ENCODE assay signal across 12 cellular contexts in genomic region chr4:119348169-119348568, GRCh38. TPM values are rescaled to one million over a fixed set of nuclear protein-coding genes. Genes with fewer than 3 reads are reported as not detected.
DNase-seq lines count a peak whose midpoint lies in the region; ATAC-seq and TF ChIP-seq lines count a peak whose summit lies in the region.
"Not testable (repeated sequence)": the region's sequence is repeated elsewhere in the genome, so short reads cannot be mapped to it uniquely, and the experiment has no call there.
"Had no signal": no experiment of that assay in that cellular context is flagged by ENCODE, and none has a peak within 500 bp of the region (broad histone marks: within the 10 kb centered on the region; RNA-seq: fewer than 3 reads in every experiment).

No MANE protein-coding gene starts in this region.

- not testable (repeated sequence) for H3K4me1 Mint-ChIP-seq in activated CD4-positive, alpha-beta T cell treated with anti-CD3 and anti-CD28 coated beads for 36 hours; activated T-helper 17 cell treated with anti-CD3 and anti-CD28 coated beads, Interleukin-2, amount 50 U/mL, for 72 hours; stimulated activated naive CD8-positive, alpha-beta T cell treated with anti-CD3 and anti-CD28 coated beads, Interleukin-15, amount 100 ng/mL, for 72 hours
- peaks cover 15% of the 10 kb centered on the region for H3K4me1 Mint-ChIP-seq in osteocyte (ENCODE audit: unreplicated experiment)

- not testable (repeated sequence) for H3K4me3 Mint-ChIP-seq in activated CD4-positive, alpha-beta T cell treated with anti-CD3 and anti-CD28 coated beads for 36 hours; activated T-helper 17 cell treated with anti-CD3 and anti-CD28 coated beads, Interleukin-2, amount 50 U/mL, for 72 hours; osteocyte (ENCODE audit: unreplicated experiment); stimulated activated naive CD8-positive, alpha-beta T cell treated with anti-CD3 and anti-CD28 coated beads, Interleukin-15, amount 100 ng/mL, for 72 hours

- TF ChIP-seq CTCF in osteocyte (IDR thresholded peaks at IDR 0.05): not testable (repeated sequence)

- not testable (repeated sequence) for H3K9me3 Mint-ChIP-seq in activated CD4-positive, alpha-beta T cell treated with anti-CD3 and anti-CD28 coated beads for 36 hours (ENCODE audit: low read depth); activated T-helper 17 cell treated with anti-CD3 and anti-CD28 coated beads, Interleukin-2, amount 50 U/mL, for 72 hours; osteocyte (ENCODE audit: unreplicated experiment); stimulated activated naive CD8-positive, alpha-beta T cell treated with anti-CD3 and anti-CD28 coated beads, Interleukin-15, amount 100 ng/mL, for 72 hours

- not testable (repeated sequence) for H3K27me3 Mint-ChIP-seq in activated CD4-positive, alpha-beta T cell treated with anti-CD3 and anti-CD28 coated beads for 36 hours; activated T-helper 17 cell treated with anti-CD3 and anti-CD28 coated beads, Interleukin-2, amount 50 U/mL, for 72 hours; osteocyte (ENCODE audit: unreplicated experiment); stimulated activated naive CD8-positive, alpha-beta T cell treated with anti-CD3 and anti-CD28 coated beads, Interleukin-15, amount 100 ng/mL, for 72 hours

- not testable (repeated sequence) for H3K36me3 Mint-ChIP-seq in activated CD4-positive, alpha-beta T cell treated with anti-CD3 and anti-CD28 coated beads for 36 hours (ENCODE audit: low read depth); activated T-helper 17 cell treated with anti-CD3 and anti-CD28 coated beads, Interleukin-2, amount 50 U/mL, for 72 hours (ENCODE audit: low read depth); osteocyte (ENCODE audit: unreplicated experiment)

- DNase-seq in activated CD4-positive, alpha-beta T cell treated with anti-CD3 and anti-CD28 coated beads for 36 hours; osteocyte (ENCODE audit: extremely low spot score, unreplicated experiment); stimulated activated naive CD8-positive, alpha-beta T cell treated with anti-CD3 and anti-CD28 coated beads, Interleukin-15, amount 100 ng/mL, for 72 hours: not testable (repeated sequence)

- intact Hi-C loops in activated CD4-positive, alpha-beta T cell treated with anti-CD3 and anti-CD28 coated beads for 36 hours (cut with DNase I, micrococcal nuclease): not testable (repeated sequence)

- peak; percentile 41 for ATAC-seq in HG03442 (IDR thresholded peaks at IDR 0.05; ENCODE audit: unreplicated experiment)
- peak; percentile 71 for ATAC-seq in activated CD4-positive, alpha-beta T cell treated with anti-CD3 and anti-CD28 coated beads for 36 hours
- peak; percentile 96 for ATAC-seq in activated T-helper 17 cell treated with anti-CD3 and anti-CD28 coated beads, Interleukin-2, amount 50 U/mL, for 72 hours (replicated peaks)
- peak; percentile 92 for ATAC-seq in esophagus mucosa
- ATAC-seq in stimulated activated naive CD8-positive, alpha-beta T cell treated with anti-CD3 and anti-CD28 coated beads, Interleukin-15, amount 100 ng/mL, for 72 hours: peak; percentile 95

- CTCF ChIA-PET in activated CD4-positive, alpha-beta T cell treated with anti-CD3 and anti-CD28 coated beads for 36 hours (lab: Charles Lee): not testable (repeated sequence)

- not testable (repeated sequence) for H3K27ac Mint-ChIP-seq in activated CD4-positive, alpha-beta T cell treated with anti-CD3 and anti-CD28 coated beads for 36 hours; activated T-helper 17 cell treated with anti-CD3 and anti-CD28 coated beads, Interleukin-2, amount 50 U/mL, for 72 hours; stimulated activated naive CD8-positive, alpha-beta T cell treated with anti-CD3 and anti-CD28 coated beads, Interleukin-15, amount 100 ng/mL, for 72 hours
- peak overlapping the region; percentile 62 for H3K27ac Mint-ChIP-seq in osteocyte (ENCODE audit: unreplicated experiment)

- POLR2A ChIA-PET in activated CD4-positive, alpha-beta T cell treated with anti-CD3 and anti-CD28 coated beads for 36 hours (lab: Charles Lee): interaction anchor here (0.6 kb wide), 1 partner anchor 26 kb away, joined by 9 read pairs; no protein-coding TSS in a partner anchor

RNA-seq across cellular contexts. Expression of gene FABP2, which starts 26.2 kb away (rescaled TPM):
- total RNA-seq in activated CD4-positive, alpha-beta T cell treated with anti-CD3 and anti-CD28 coated beads for 36 hours: not detected
- not detected for total RNA-seq in activated T-helper 17 cell treated with anti-CD3 and anti-CD28 coated beads, Interleukin-2, amount 50 U/mL, for 72 hours
- total RNA-seq in esophagus mucosa (not detected), osteocyte (0.13 TPM in 1 of 2 replicates, not detected in the other)
- total RNA-seq: CD4-positive, alpha-beta T cell; CD8-positive, alpha-beta memory T cell; GM12878; GM23248; H1; H7 had no signal

Comparison
In these comparisons a context has a peak if more than half of its experiments do, and no peak if none do; other contexts are left out.
1. ATAC-seq: peak in every context shown above with its lines; median percentile 96 in activated T-helper 17 cell treated with anti-CD3 and anti-CD28 coated beads, Interleukin-2, amount 50 U/mL, for 72 hours; 95 in stimulated activated naive CD8-positive, alpha-beta T cell treated with anti-CD3 and anti-CD28 coated beads, Interleukin-15, amount 100 ng/mL, for 72 hours; 92 in esophagus mucosa; 71 in activated CD4-positive, alpha-beta T cell treated with anti-CD3 and anti-CD28 coated beads for 36 hours; 41 in HG03442.